ENCODE assay signal across 17 cellular contexts in genomic region chr6:53735896-53736295, GRCh38. TPM values are rescaled to one million over a fixed set of nuclear protein-coding genes. Genes with fewer than 3 reads are reported as not detected.
DNase-seq lines count a peak whose midpoint lies in the region; ATAC-seq and TF ChIP-seq lines count a peak whose summit lies in the region.
"Had no signal": no experiment of that assay in that cellular context is flagged by ENCODE, and none has a peak within 500 bp of the region (broad histone marks: within the 10 kb centered on the region; RNA-seq: fewer than 3 reads in every experiment).

No MANE protein-coding gene starts in this region.

- H3K4me1 Mint-ChIP-seq in activated CD8-positive, alpha-beta T cell treated with anti-CD3 and anti-CD28 coated beads, Interleukin-2, amount 10 ng/mL, durations not matched to agents 7 days and 5 days (ENCODE audit: low read depth): peaks cover 58% of the 10 kb centered on the region

- CTCF ChIA-PET in activated CD8-positive, alpha-beta T cell treated with anti-CD3 and anti-CD28 coated beads, Interleukin-2, amount 10 ng/mL, durations not matched to agents 7 days and 5 days (lab: Charles Lee): interaction anchor here (0.8 to 5.3 kb wide), 7 partner anchors 8 to 220 kb away, joined by 3 to 48 read pairs (median 11); partner anchors contain the start of gene LRRC1

- H3K27me3 ChIP-seq in right atrium auricular region: no peaks in the 10 kb centered on the region
- H3K27me3 ChIP-seq: breast epithelium, heart left ventricle had no signal

- H3K9me3 ChIP-seq in right atrium auricular region: no peaks in the 10 kb centered on the region
- H3K9me3 ChIP-seq: breast epithelium, heart left ventricle had no signal

- H3K4me3 Mint-ChIP-seq in activated CD8-positive, alpha-beta T cell treated with anti-CD3 and anti-CD28 coated beads, Interleukin-2, amount 10 ng/mL, durations not matched to agents 7 days and 5 days: peak overlapping the region; percentile 43

- peak overlapping the region; percentile 79 for H3K27ac Mint-ChIP-seq in activated CD8-positive, alpha-beta T cell treated with anti-CD3 and anti-CD28 coated beads, Interleukin-2, amount 10 ng/mL, durations not matched to agents 7 days and 5 days

- H3K27me3 Mint-ChIP-seq in activated CD8-positive, alpha-beta T cell treated with anti-CD3 and anti-CD28 coated beads, Interleukin-2, amount 10 ng/mL, durations not matched to agents 7 days and 5 days (ENCODE audit: low read depth): no peaks in the 10 kb centered on the region

- no peak overlapping the region for H3K4me3 ChIP-seq in right atrium auricular region
- H3K4me3 ChIP-seq: breast epithelium, heart left ventricle had no signal

- DNase-seq in stimulated activated CD8-positive, alpha-beta memory T cell treated with anti-CD3 and anti-CD28 coated beads, Interleukin-7, amount 100 ng/mL, for 4 hours (ENCODE audit: low read depth in 2 of 2): peak; percentile 8 to 10
- no peak for DNase-seq in stimulated activated CD8-positive, alpha-beta memory T cell treated with anti-CD3 and anti-CD28 coated beads, Interleukin-4, amount 100 ng/mL, for 48 hours
- peak; percentile 74 for DNase-seq in activated CD8-positive, alpha-beta T cell treated with anti-CD3 and anti-CD28 coated beads, Interleukin-2, amount 10 ng/mL, durations not matched to agents 7 days and 5 days
- DNase-seq in right atrium auricular region (ENCODE audit: low spot score) (no peak), NOMO-1 treated with dmso at 0.1 percent for 144 hours (lab: John Stamatoyannopoulos, UW; ENCODE audit: unreplicated experiment) (no peak)
- DNase-seq: AML-193; GF-D8; H7; heart left ventricle; KBM-7; NCI-H2029 treated with DMSO at 0.1 percent for 48 hours; PC-3; stimulated activated naive CD4-positive, alpha-beta T cell had no signal

- TF ChIP-seq CTCF in right atrium auricular region (IDR thresholded peaks at IDR 0.05): no peak

- peaks cover 13% of the 10 kb centered on the region for H3K36me3 Mint-ChIP-seq in activated CD8-positive, alpha-beta T cell treated with anti-CD3 and anti-CD28 coated beads, Interleukin-2, amount 10 ng/mL, durations not matched to agents 7 days and 5 days (ENCODE audit: low read depth)

- no peaks in the 10 kb centered on the region for H3K4me1 ChIP-seq in right atrium auricular region
- H3K4me1 ChIP-seq: breast epithelium had no signal

- H3K27ac ChIP-seq in right atrium auricular region: no peak overlapping the region
- H3K27ac ChIP-seq: breast epithelium, heart left ventricle had no signal

- no peaks in the 10 kb centered on the region for H3K36me3 ChIP-seq in right atrium auricular region
- H3K36me3 ChIP-seq: breast epithelium, heart left ventricle had no signal

- POLR2A ChIA-PET in activated CD8-positive, alpha-beta T cell treated with anti-CD3 and anti-CD28 coated beads, Interleukin-2, amount 10 ng/mL, durations not matched to agents 7 days and 5 days (lab: Charles Lee): no interaction called here

- ATAC-seq in HG03354 (IDR thresholded peaks at IDR 0.05; ENCODE audit: poor library complexity, severe bottlenecking, unreplicated experiment) (peak; percentile 74), HG02840 (IDR thresholded peaks at IDR 0.05; ENCODE audit: low FRiP score, unreplicated experiment) (no peak), GM18511 (IDR thresholded peaks at IDR 0.05; ENCODE audit: unreplicated experiment) (no peak)
- ATAC-seq in activated CD8-positive, alpha-beta T cell treated with anti-CD3 and anti-CD28 coated beads, Interleukin-2, amount 10 ng/mL, durations not matched to agents 7 days and 5 days: peak; percentile 90
- ATAC-seq: heart left ventricle, PC-3 had no signal

- peaks cover 14% of the 10 kb centered on the region for H3K9me3 Mint-ChIP-seq in activated CD8-positive, alpha-beta T cell treated with anti-CD3 and anti-CD28 coated beads, Interleukin-2, amount 10 ng/mL, durations not matched to agents 7 days and 5 days (ENCODE audit: insufficient read depth)

RNA-seq across cellular contexts. Expression of gene LRRC1, which starts 58.9 kb away (rescaled TPM):
- 1 to 10 TPM; 3.6 to 4.2 TPM for total RNA-seq in activated CD8-positive, alpha-beta T cell treated with anti-CD3 and anti-CD28 coated beads, Interleukin-2, amount 10 ng/mL, durations not matched to agents 7 days and 5 days
- total RNA-seq in right atrium auricular region: 1 to 10 TPM; 5.3 to 6.1 TPM

Comparison
In these comparisons a context has a peak if more than half of its experiments do, and no peak if none do; other contexts are left out.
1. DNase-seq: peak in stimulated activated CD8-positive, alpha-beta memory T cell treated with anti-CD3 and anti-CD28 coated beads, Interleukin-7, amount 100 ng/mL, for 4 hours (2 of 2) and activated CD8-positive, alpha-beta T cell treated with anti-CD3 and anti-CD28 coated beads, Interleukin-2, amount 10 ng/mL, durations not matched to agents 7 days and 5 days (single experiment); none in stimulated activated CD8-positive, alpha-beta memory T cell treated with anti-CD3 and anti-CD28 coated beads, Interleukin-4, amount 100 ng/mL, for 48 hours (single experiment), right atrium auricular region (single experiment) and NOMO-1 treated with dmso at 0.1 percent for 144 hours (single experiment).
2. ATAC-seq: peak in HG03354 (single experiment) and activated CD8-positive, alpha-beta T cell treated with anti-CD3 and anti-CD28 coated beads, Interleukin-2, amount 10 ng/mL, durations not matched to agents 7 days and 5 days (single experiment); none in HG02840 (single experiment) and GM18511 (single experiment).